Comparison of ENCODE assay signal across 11 cellular contexts in genomic region chr19:40805258-40805868, GRCh38. TPM values are rescaled to one million over a fixed set of nuclear protein-coding genes. Genes with fewer than 3 reads are reported as not detected.
DNase-seq lines count a peak whose midpoint lies in the region; ATAC-seq and TF ChIP-seq lines count a peak whose summit lies in the region.
"Had no signal": no experiment of that assay in that cellular context is flagged by ENCODE, and none has a peak within 500 bp of the region (broad histone marks: within the 10 kb centered on the region; RNA-seq: fewer than 3 reads in every experiment).

No MANE protein-coding gene starts in this region.

- no peak for TF ChIP-seq CTCF in A673 (conservative IDR thresholded peaks at IDR 0.05; ENCODE audit: low read depth, low read length)
- no peak for TF ChIP-seq CTCF in RWPE2 (IDR thresholded peaks at IDR 0.05; ENCODE audit: poor library complexity, severe bottlenecking)
- TF ChIP-seq CTCF in coronary artery (IDR thresholded peaks at IDR 0.05): no peak

- H3K9me3 ChIP-seq in A673 (ENCODE audit: low read depth, low read length, poor library complexity, severe bottlenecking) (no peaks in the 10 kb centered on the region), RWPE2 (ENCODE audit: severe bottlenecking) (no peaks in the 10 kb centered on the region)

- H3K4me3 Mint-ChIP-seq in naive thymus-derived CD8-positive, alpha-beta T cell: peak overlapping the region; percentile 81 to 98 (median 94)

- H3K27ac ChIP-seq in A673 (ENCODE audit: low read depth, low read length, poor library complexity, severe bottlenecking) (peak overlapping the region; percentile 47), RWPE2 (ENCODE audit: poor library complexity, severe bottlenecking) (peak overlapping the region; percentile 12), coronary artery (peak overlapping the region; percentile 27 to 87)

- H3K4me3 ChIP-seq in A673 (ENCODE audit: low read depth, low read length, poor library complexity, severe bottlenecking): no peak overlapping the region
- H3K4me3 ChIP-seq in RWPE2 (ENCODE audit: severe bottlenecking): no peak overlapping the region
- peak overlapping the region; percentile 67 for H3K4me3 ChIP-seq in coronary artery

- H3K36me3 Mint-ChIP-seq in naive thymus-derived CD8-positive, alpha-beta T cell: peaks cover 0 to 37% (median 12%) of the 10 kb centered on the region in 3 donors

- H3K9me3 Mint-ChIP-seq in naive thymus-derived CD8-positive, alpha-beta T cell: no peaks in the 10 kb centered on the region

- H3K27me3 Mint-ChIP-seq in naive thymus-derived CD8-positive, alpha-beta T cell: no peaks in the 10 kb centered on the region

- H3K36me3 ChIP-seq in A673 (ENCODE audit: insufficient read depth, low read length, poor library complexity, severe bottlenecking) (peaks cover 49% of the 10 kb centered on the region), RWPE2 (ENCODE audit: low read depth) (peaks cover 81% of the 10 kb centered on the region)

- H3K4me1 Mint-ChIP-seq in naive thymus-derived CD8-positive, alpha-beta T cell: peaks cover 54 to 96% (median 88%) of the 10 kb centered on the region in 4 donors

- intact Hi-C loops in A673 (cut with micrococcal nuclease; ENCODE audit: unreplicated experiment): loop anchor here (10.0 kb wide), 1 partner anchor 91 kb away; the partner anchor contains the start of genes COQ8B and ITPKC

- ATAC-seq in RWPE2 (ENCODE audit: low read depth): no peak
- ATAC-seq in naive thymus-derived CD8-positive, alpha-beta T cell: no peak
- ATAC-seq: foreskin keratinocyte had no signal

- DNase-seq in A673 (ENCODE audit: low spot score): no peak
- no peak for DNase-seq in RWPE2 (ENCODE audit: low spot score)
- no peak for DNase-seq in coronary artery (ENCODE audit: low spot score)
- DNase-seq in naive thymus-derived CD8-positive, alpha-beta T cell: peak in 2 of 10 donors; percentile 33 to 38
- DNase-seq in HCEC 1CT: no peak
- no peak for DNase-seq in DMS53 (lab: John Stamatoyannopoulos, UW)
- DNase-seq in activated CD4-positive, CD25-positive, alpha-beta regulatory T cell (lab: John Stamatoyannopoulos, UW): no peak
- DNase-seq in NCI-H2171 treated with DMSO at 0.1 percent for 48 hours (lab: John Stamatoyannopoulos, UW): no peak
- DNase-seq: foreskin keratinocyte; NCI-H748 treated with DMSO at 0.1 percent for 48 hours; stimulated activated CD4-positive, alpha-beta T cell treated with anti-CD3 and anti-CD28 coated beads, Interleukin-15, amount 100 ng/mL, for 24 hours had no signal

- H3K27ac Mint-ChIP-seq in naive thymus-derived CD8-positive, alpha-beta T cell: peak overlapping the region; percentile 98 to 100 (median 100)

- H3K27me3 ChIP-seq in A673 (replicated peaks; ENCODE audit: insufficient read depth, low read depth, low read length, poor library complexity): no peaks in the 10 kb centered on the region
- no peaks in the 10 kb centered on the region for H3K27me3 ChIP-seq in RWPE2 (ENCODE audit: insufficient read depth, poor library complexity, severe bottlenecking)
- H3K27me3 ChIP-seq: foreskin keratinocyte had no signal

- POLR2A ChIA-PET in A673 (lab: Charles Lee; ENCODE audit: low non-redundant PET): no interaction called here
- POLR2A ChIA-PET in naive thymus-derived CD8-positive, alpha-beta T cell (lab: Charles Lee): interaction anchor here (0.6 to 17.6 kb wide), 11 partner anchors 14 to 1379 kb away, joined by 3 to 301 read pairs (median 5); partner anchors contain the start of genes ACTMAP, COQ8B, ITPKC and MIA

- CTCF ChIA-PET in A673 (lab: Charles Lee): no interaction called here

- BruUV-seq in A673 (replicated peaks; lab: Mats Ljungman, UMichigan): no TSS peak

- H3K4me1 ChIP-seq in A673 (ENCODE audit: insufficient read depth, low read length, poor library complexity, severe bottlenecking) (peaks cover 58% of the 10 kb centered on the region), RWPE2 (ENCODE audit: insufficient read depth, poor library complexity, severe bottlenecking) (peaks cover 31% of the 10 kb centered on the region)

RNA-seq across cellular contexts. Expression of gene EGLN2, which starts 6.4 kb away (rescaled TPM):
- total RNA-seq in A673 (2021): 105 and 113 TPM in 2 replicates
- 100 to 1,000 TPM; 233 to 243 TPM for total RNA-seq in naive thymus-derived CD8-positive, alpha-beta T cell
- 100 to 1,000 TPM; 104 to 214 (median 153) TPM for polyA plus RNA-seq in naive thymus-derived CD8-positive, alpha-beta T cell

RNA-seq across cellular contexts. Expression of gene RAB4B, which starts 27.3 kb away (rescaled TPM):
- total RNA-seq in A673 (2021): 9.1 and 14.6 TPM in 2 replicates
- 10 to 100 TPM; 47.3 to 48.6 TPM for total RNA-seq in naive thymus-derived CD8-positive, alpha-beta T cell
- 10 to 100 TPM; 76.4 to 87.2 (median 87.1) TPM for polyA plus RNA-seq in naive thymus-derived CD8-positive, alpha-beta T cell

RNA-seq across cellular contexts. Expression of gene MIA, which starts 30.0 kb away (rescaled TPM):
- 0.75 and 0.85 TPM in 2 replicates for total RNA-seq in A673 (2021)
- total RNA-seq in naive thymus-derived CD8-positive, alpha-beta T cell: 1 to 10 TPM in 1 of 2 experiments, not detected in 1; 2.2 TPM
- polyA plus RNA-seq in naive thymus-derived CD8-positive, alpha-beta T cell: not detected

RNA-seq across cellular contexts. Expression of gene CYP2A6, which starts 44.9 kb away (rescaled TPM):
- not detected in 2 replicates for total RNA-seq in A673 (2021)
- total RNA-seq in naive thymus-derived CD8-positive, alpha-beta T cell: not detected
- polyA plus RNA-seq in naive thymus-derived CD8-positive, alpha-beta T cell: not detected
- total RNA-seq: foreskin keratinocyte had no signal
- polyA plus RNA-seq: foreskin keratinocyte had no signal

RNA-seq across cellular contexts. Expression of gene SNRPA, which starts 54.4 kb away (rescaled TPM):
- 167 and 179 TPM in 2 replicates for total RNA-seq in A673 (2021)
- total RNA-seq in naive thymus-derived CD8-positive, alpha-beta T cell: 10 to 100 TPM; 64.1 to 68.2 TPM
- 10 to 100 TPM; 45.9 to 62.3 (median 60.4) TPM for polyA plus RNA-seq in naive thymus-derived CD8-positive, alpha-beta T cell
